8 cellular contexts compared by ENCODE assay signal in the genomic region with DNA sequence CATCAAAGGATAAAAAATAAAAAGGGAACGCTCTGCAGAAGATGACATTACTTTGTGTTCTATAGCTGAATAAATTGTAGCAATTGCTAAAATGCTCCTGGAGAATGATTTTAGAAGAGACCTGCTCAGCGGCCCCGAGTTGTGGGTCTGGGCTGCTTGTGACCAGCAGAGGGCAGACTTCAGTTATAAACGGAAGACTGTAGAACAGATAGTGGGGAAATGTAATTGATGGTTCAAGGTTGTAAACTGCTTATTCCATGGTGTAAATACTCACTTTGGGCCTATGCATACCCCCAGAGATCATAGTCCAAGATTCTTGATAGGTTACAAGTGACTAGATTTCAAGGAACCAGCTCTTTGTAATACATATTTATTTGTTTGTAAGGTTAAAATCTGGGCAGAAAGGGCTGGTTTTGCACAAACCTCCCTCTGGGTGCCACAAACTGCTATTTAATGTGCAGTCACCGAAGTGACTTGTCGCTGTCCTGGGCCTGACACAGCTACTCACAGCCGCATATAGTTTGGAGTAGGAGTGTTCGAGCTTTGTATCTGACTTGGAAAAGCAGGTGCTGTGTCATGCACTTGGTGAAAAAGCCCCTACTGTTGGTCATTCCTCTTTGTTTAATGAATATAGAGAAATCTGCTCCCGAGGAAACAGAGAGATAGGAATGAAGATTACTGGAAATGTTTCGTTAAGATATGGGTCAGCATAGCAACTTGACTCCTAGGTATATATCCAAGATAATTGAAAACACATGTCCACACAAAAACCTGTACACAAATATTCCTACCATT. TPM values are rescaled to one million over a fixed set of nuclear protein-coding genes. Genes with fewer than 3 reads are reported as not detected.
A peak's percentile ranks its signal among the peaks of the same experiment; 100 is the strongest.
DNase-seq lines count a peak whose midpoint lies in the region; ATAC-seq and TF ChIP-seq lines count a peak whose summit lies in the region.

No MANE protein-coding gene starts in this region.

- no peaks in the 10 kb centered on the region for H3K27me3 ChIP-seq in mesenchymal stem cell (ENCODE audit: control insufficient read depth in 1 of 2, insufficient read depth in 1 of 2, low read length in 2 of 2)

- no peak overlapping the region for H2BK120ac ChIP-seq in mesenchymal stem cell (ENCODE audit: low read depth, low read length)

- WGBS in mesenchymal stem cell = 45% methylated on average over 7 of the region's 10 CpGs

- no peak overlapping the region for H2AFZ ChIP-seq in mesenchymal stem cell (ENCODE audit: low read depth, low read length)

- H2BK5ac ChIP-seq in mesenchymal stem cell (ENCODE audit: low read depth, low read length, poor library complexity, severe bottlenecking) = no peak overlapping the region

- H3K14ac ChIP-seq in mesenchymal stem cell (ENCODE audit: low read length in 2 of 2) = no peak overlapping the region

- H3K4me3 ChIP-seq in AG10803 (ENCODE audit: low read length) = no peak overlapping the region
- no peak overlapping the region for H3K4me3 ChIP-seq in mesenchymal stem cell (ENCODE audit: insufficient read depth in 1 of 2, low read depth in 1 of 2, low read length in 2 of 2)

- H2BK15ac ChIP-seq in mesenchymal stem cell (ENCODE audit: low read depth, poor library complexity, severe bottlenecking) = no peak overlapping the region

- no peak overlapping the region for H3K4me2 ChIP-seq in mesenchymal stem cell (ENCODE audit: low read length, poor library complexity, severe bottlenecking)

- no peak overlapping the region for H2BK12ac ChIP-seq in mesenchymal stem cell (ENCODE audit: low read length in 2 of 2)

- no peaks in the 10 kb centered on the region for H3K9me3 ChIP-seq in mesenchymal stem cell (ENCODE audit: control insufficient read depth, low read length)

- H4K91ac ChIP-seq in mesenchymal stem cell (ENCODE audit: low read length) = no peak overlapping the region

- H3K4me1 ChIP-seq in mesenchymal stem cell (ENCODE audit: control insufficient read depth, insufficient read depth, low read depth, low read length) = peaks cover 8% of the 10 kb centered on the region

- H4K8ac ChIP-seq in mesenchymal stem cell (ENCODE audit: low read length) = no peak overlapping the region

- no peak overlapping the region for H3K4ac ChIP-seq in mesenchymal stem cell (ENCODE audit: low read depth in 1 of 2, low read length in 2 of 2)

- peak overlapping the region; percentile 4 for H3K9ac ChIP-seq in mesenchymal stem cell (ENCODE audit: low read length)

- no peak overlapping the region for H2AK5ac ChIP-seq in mesenchymal stem cell (ENCODE audit: low read length, severe bottlenecking)

- TF ChIP-seq CTCF in AG10803 (conservative IDR thresholded peaks at IDR 0.05; ENCODE audit: low read length) = peak; percentile 90

- H3K23ac ChIP-seq in mesenchymal stem cell (ENCODE audit: low read length in 2 of 2) = no peak overlapping the region

- no peak overlapping the region for H3K18ac ChIP-seq in mesenchymal stem cell (ENCODE audit: low read depth in 1 of 2, low read length in 2 of 2)

- peaks cover 2% of the 10 kb centered on the region for H3K79me1 ChIP-seq in mesenchymal stem cell (replicated peaks; ENCODE audit: low read length, poor library complexity, severe bottlenecking)

- ATAC-seq in GM18870 (IDR thresholded peaks at IDR 0.05; ENCODE audit: unreplicated experiment) (peak; percentile 55), HG03432 (IDR thresholded peaks at IDR 0.05; ENCODE audit: unreplicated experiment) (peak; percentile 52)

- no peak overlapping the region for H3K27ac ChIP-seq in mesenchymal stem cell (ENCODE audit: low read length, poor library complexity, severe bottlenecking)

- H3K36me3 ChIP-seq in mesenchymal stem cell (ENCODE audit: control insufficient read depth in 1 of 2, insufficient read depth in 2 of 2, low read depth in 1 of 2, low read length in 2 of 2) = no peaks in the 10 kb centered on the region

- DNase-seq in AG10803 (ENCODE audit: low read depth) (peak; percentile 68), NCI-H526 treated with DMSO at 0.1 percent for 48 hours (lab: John Stamatoyannopoulos, UW) (peak; percentile 71), ecto neural progenitor cell (ENCODE audit: low spot score) (peak; percentile 67), mesenchymal stem cell (peak; percentile 68)
- DNase-seq in activated CD4-positive, alpha-beta T cell treated with anti-CD3 and anti-CD28 coated beads, Interleukin-2, amount 50 U/mL, for 48 hours = peak; percentile 69 to 75
- peak; percentile 39 to 52 for DNase-seq in stimulated activated CD8-positive, alpha-beta memory T cell treated with anti-CD3 and anti-CD28 coated beads, Interleukin-4, amount 100 ng/mL, for 1 hour (ENCODE audit: low read depth in 2 of 2, low spot score in 1 of 2)

RNA-seq across cellular contexts. Expression of gene NDUFB4, which starts 34.7 kb away (rescaled TPM):
- polyA plus RNA-seq in mesenchymal stem cell (2013, experiment 1 of 2) = 376 TPM
- polyA plus RNA-seq in mesenchymal stem cell (2013, experiment 2 of 2) = 362 TPM
